ENCODE assay signal across 2 cellular contexts in the genomic region with DNA sequence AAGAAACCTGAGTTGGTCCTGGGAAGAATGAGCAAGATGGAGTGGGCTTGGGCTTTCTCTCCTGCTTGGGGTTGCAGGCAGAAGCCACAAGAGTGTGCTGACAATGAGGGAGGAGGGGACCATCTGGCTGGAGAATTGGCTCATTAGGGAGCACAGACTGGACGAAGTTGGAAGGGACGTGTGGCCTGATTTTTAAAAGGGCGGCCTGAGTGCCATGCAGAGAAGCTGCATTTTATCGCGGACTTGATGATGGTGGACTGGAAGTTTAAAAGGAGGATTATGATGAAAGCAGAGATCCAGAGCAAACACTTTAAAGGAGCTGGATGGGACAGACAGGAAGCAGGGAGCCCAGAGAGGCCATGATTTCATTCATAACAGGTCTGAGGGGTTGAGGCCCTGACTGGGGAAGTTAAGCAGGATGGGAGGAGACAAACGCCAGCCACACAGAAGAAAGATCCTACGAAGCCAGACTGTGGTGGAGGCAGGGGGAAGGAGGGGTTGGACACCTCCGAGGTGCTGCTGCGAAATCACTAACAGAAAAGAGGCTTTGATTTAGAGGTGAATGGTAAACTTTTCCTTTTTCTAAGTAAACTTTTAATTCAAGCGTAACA.
TF ChIP-seq lines count a peak whose summit lies in the region.

No MANE protein-coding gene starts in this region.

TF ChIP-seq in GM23338, 12 proteins besides CTCF, POLR2A, EP300 and RAD21 (continued from another document):
- TF ChIP-seq ETS1 (IDR thresholded peaks at IDR 0.05) (no peak), POLR2AphosphoS5 (IDR thresholded peaks at IDR 0.05; ENCODE audit: low read depth) (no peak), JUNB (IDR thresholded peaks at IDR 0.05; ENCODE audit: unreplicated experiment) (no peak), ZNF114 (CRISPR knock-in tag; IDR thresholded peaks at IDR 0.05) (no peak), NANOG (IDR thresholded peaks at IDR 0.05; ENCODE audit: borderline replicate concordance) (no peak), EZH2phosphoT487 (IDR thresholded peaks at IDR 0.05; ENCODE audit: unreplicated experiment) (no peak), REST (IDR thresholded peaks at IDR 0.05; ENCODE audit: unreplicated experiment) (no peak), ZNF331 (CRISPR knock-in tag; IDR thresholded peaks at IDR 0.05; ENCODE audit: low read depth) (no peak)
- TF ChIP-seq, protein P1, sequence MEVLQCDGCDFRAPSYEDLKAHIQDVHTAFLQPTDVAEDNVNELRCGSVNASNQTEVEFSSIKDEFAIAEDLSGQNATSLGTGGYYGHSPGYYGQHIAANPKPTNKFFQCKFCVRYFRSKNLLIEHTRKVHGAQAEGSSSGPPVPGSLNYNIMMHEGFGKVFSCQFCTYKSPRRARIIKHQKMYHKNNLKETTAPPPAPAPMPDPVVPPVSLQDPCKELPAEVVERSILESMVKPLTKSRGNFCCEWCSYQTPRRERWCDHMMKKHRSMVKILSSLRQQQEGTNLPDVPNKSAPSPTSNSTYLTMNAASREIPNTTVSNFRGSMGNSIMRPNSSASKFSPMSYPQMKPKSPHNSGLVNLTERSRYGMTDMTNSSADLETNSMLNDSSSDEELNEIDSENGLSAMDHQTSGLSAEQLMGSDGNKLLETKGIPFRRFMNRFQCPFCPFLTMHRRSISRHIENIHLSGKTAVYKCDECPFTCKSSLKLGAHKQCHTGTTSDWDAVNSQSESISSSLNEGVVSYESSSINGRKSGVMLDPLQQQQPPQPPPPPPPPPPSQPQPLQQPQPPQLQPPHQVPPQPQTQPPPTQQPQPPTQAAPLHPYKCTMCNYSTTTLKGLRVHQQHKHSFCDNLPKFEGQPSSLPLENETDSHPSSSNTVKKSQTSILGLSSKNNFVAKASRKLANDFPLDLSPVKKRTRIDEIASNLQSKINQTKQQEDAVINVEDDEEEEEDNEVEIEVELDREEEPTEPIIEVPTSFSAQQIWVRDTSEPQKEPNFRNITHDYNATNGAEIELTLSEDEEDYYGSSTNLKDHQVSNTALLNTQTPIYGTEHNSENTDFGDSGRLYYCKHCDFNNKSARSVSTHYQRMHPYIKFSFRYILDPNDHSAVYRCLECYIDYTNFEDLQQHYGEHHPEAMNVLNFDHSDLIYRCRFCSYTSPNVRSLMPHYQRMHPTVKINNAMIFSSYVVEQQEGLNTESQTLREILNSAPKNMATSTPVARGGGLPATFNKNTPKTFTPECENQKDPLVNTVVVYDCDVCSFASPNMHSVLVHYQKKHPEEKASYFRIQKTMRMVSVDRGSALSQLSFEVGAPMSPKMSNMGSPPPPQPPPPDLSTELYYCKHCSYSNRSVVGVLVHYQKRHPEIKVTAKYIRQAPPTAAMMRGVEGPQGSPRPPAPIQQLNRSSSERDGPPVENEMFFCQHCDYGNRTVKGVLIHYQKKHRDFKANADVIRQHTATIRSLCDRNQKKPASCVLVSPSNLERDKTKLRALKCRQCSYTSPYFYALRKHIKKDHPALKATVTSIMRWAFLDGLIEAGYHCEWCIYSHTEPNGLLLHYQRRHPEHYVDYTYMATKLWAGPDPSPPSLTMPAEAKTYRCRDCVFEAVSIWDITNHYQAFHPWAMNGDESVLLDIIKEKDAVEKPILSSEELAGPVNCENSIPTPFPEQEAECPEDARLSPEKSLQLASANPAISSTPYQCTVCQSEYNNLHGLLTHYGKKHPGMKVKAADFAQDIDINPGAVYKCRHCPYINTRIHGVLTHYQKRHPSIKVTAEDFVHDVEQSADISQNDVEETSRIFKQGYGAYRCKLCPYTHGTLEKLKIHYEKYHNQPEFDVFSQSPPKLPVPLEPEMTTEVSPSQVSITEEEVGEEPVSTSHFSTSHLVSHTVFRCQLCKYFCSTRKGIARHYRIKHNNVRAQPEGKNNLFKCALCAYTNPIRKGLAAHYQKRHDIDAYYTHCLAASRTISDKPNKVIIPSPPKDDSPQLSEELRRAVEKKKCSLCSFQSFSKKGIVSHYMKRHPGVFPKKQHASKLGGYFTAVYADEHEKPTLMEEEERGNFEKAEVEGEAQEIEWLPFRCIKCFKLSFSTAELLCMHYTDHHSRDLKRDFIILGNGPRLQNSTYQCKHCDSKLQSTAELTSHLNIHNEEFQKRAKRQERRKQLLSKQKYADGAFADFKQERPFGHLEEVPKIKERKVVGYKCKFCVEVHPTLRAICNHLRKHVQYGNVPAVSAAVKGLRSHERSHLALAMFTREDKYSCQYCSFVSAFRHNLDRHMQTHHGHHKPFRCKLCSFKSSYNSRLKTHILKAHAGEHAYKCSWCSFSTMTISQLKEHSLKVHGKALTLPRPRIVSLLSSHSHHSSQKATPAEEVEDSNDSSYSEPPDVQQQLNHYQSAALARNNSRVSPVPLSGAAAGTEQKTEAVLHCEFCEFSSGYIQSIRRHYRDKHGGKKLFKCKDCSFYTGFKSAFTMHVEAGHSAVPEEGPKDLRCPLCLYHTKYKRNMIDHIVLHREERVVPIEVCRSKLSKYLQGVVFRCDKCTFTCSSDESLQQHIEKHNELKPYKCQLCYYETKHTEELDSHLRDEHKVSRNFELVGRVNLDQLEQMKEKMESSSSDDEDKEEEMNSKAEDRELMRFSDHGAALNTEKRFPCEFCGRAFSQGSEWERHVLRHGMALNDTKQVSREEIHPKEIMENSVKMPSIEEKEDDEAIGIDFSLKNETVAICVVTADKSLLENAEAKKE (CRISPR knock-in tag; IDR thresholded peaks at IDR 0.05) = no peak
TF ChIP-seq in GM23338: peak in this region for 0.

TF ChIP-seq in endothelial cell of umbilical vein, 7 proteins besides CTCF, POLR2A, EP300 and RAD21 (continued from another document):
- peak; percentile 31 for TF ChIP-seq POLR2AphosphoS5 (IDR thresholded peaks at IDR 0.05; ENCODE audit: insufficient read depth, low read depth, low read length)
TF ChIP-seq in endothelial cell of umbilical vein: peak in this region for 1.
